In the genomic region with DNA sequence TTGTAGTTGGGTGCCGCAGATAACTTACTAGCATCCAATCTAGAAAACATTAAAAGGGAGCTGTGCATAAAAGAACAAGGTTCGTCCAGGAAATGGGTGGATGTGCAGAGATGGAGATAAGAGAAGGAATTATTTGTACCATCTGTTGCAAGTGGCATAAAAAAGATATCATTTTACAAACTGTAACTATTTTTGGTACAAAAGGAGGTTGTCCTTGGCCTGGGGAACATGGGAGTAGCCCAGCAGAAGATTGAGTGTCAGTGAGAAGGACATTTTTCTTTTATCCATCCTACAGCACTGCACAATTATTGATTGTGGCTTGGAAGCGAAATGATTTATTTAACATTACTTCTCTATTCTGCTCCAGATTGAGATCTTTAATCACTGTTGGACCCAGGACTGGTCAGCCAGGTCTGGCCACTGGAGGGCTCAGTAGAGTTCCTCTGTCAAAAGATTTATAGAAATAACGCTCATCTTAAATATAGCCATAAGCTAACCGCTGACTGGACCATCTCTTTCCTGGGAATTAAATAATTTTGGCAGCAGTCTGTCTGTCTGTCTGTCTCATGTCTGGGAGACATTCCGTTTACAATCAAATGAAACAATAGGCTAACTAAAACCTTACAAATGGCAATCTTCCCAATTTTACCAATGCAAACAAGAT, we compare ENCODE assay signal across 11 cellular contexts.
DNase-seq lines count a peak whose midpoint lies in the region; ATAC-seq and TF ChIP-seq lines count a peak whose summit lies in the region.
"Had no signal": no experiment of that assay in that cellular context is flagged by ENCODE, and none has a peak within 500 bp of the region (broad histone marks: within the 10 kb centered on the region; RNA-seq: fewer than 3 reads in every experiment).

No MANE protein-coding gene starts in this region.

- TF ChIP-seq EP300 in Ishikawa (IDR thresholded peaks at IDR 0.05; ENCODE audit: borderline replicate concordance) (no peak), gastroesophageal sphincter (IDR thresholded peaks at IDR 0.05) (no peak), stomach (IDR thresholded peaks at IDR 0.05) (no peak)

- H3K9me3 ChIP-seq in gastroesophageal sphincter (no peaks in the 10 kb centered on the region), stomach (no peaks in the 10 kb centered on the region)

- no peaks in the 10 kb centered on the region for H3K27me3 ChIP-seq in gastroesophageal sphincter
- H3K27me3 ChIP-seq in stomach = no peaks in the 10 kb centered on the region

- peak overlapping the region; percentile 6 for H3K4me3 Mint-ChIP-seq in activated T-helper 1 cell treated with anti-CD3 and anti-CD28 coated beads, Interleukin-12 subunit alpha, Interleukin-12 subunit beta, Interleukin-2, Interleukin-4 antibody, amounts not matched to agents 30 ng/mL and 10 ng/mL and 1 ng/mL, durations not matched to agents 14 hours and 24 hours and 36 hours
- H3K4me3 Mint-ChIP-seq: stimulated activated naive CD8-positive, alpha-beta T cell treated with anti-CD3 and anti-CD28 coated beads, Interleukin-15, Interleukin-2, amounts not matched to agents 100 ng/mL and 50 ng/mL, for 24 hours had no signal

- H3K9me3 Mint-ChIP-seq in activated T-helper 1 cell treated with anti-CD3 and anti-CD28 coated beads, Interleukin-12 subunit alpha, Interleukin-12 subunit beta, Interleukin-2, Interleukin-4 antibody, amounts not matched to agents 30 ng/mL and 10 ng/mL and 1 ng/mL, durations not matched to agents 14 hours and 24 hours and 36 hours = peaks cover 4% of the 10 kb centered on the region
- H3K9me3 Mint-ChIP-seq: stimulated activated naive CD8-positive, alpha-beta T cell treated with anti-CD3 and anti-CD28 coated beads, Interleukin-15, Interleukin-2, amounts not matched to agents 100 ng/mL and 50 ng/mL, for 24 hours had no signal

- TF ChIP-seq RAD21 in Ishikawa (IDR thresholded peaks at IDR 0.05; ENCODE audit: low read depth) = peak; percentile 33

- H3K27me3 Mint-ChIP-seq in activated T-helper 1 cell treated with anti-CD3 and anti-CD28 coated beads, Interleukin-12 subunit alpha, Interleukin-12 subunit beta, Interleukin-2, Interleukin-4 antibody, amounts not matched to agents 30 ng/mL and 10 ng/mL and 1 ng/mL, durations not matched to agents 14 hours and 24 hours and 36 hours (ENCODE audit: insufficient read depth) = peaks cover 6% of the 10 kb centered on the region

- WGBS in gastroesophageal sphincter (ENCODE audit: low coverage in 1 of 2), 2 donors = 57 to 71% methylated on average over 6 of the region's 6 CpGs
- WGBS in stomach, 5 donors = 58 to 70% (median 65%) methylated on average over 6 of the region's 6 CpGs

- peak overlapping the region; percentile 41 for H3K27ac Mint-ChIP-seq in activated T-helper 1 cell treated with anti-CD3 and anti-CD28 coated beads, Interleukin-12 subunit alpha, Interleukin-12 subunit beta, Interleukin-2, Interleukin-4 antibody, amounts not matched to agents 30 ng/mL and 10 ng/mL and 1 ng/mL, durations not matched to agents 14 hours and 24 hours and 36 hours

- no peak for ATAC-seq in gastroesophageal sphincter
- no peak for ATAC-seq in GM21367 (IDR thresholded peaks at IDR 0.05; ENCODE audit: unreplicated experiment)
- ATAC-seq in HG03025 (IDR thresholded peaks at IDR 0.05; ENCODE audit: low FRiP score, unreplicated experiment) = no peak

- H3K27ac ChIP-seq in gastroesophageal sphincter (peak overlapping the region in 3 of 4 donors; percentile 35 to 58 (median 47)), stomach (peak overlapping the region in 4 of 5 donors; percentile 84 to 96 (median 85))
- H3K27ac ChIP-seq: KMS-11 had no signal

- intact Hi-C loops in activated T-helper 1 cell treated with anti-CD3 and anti-CD28 coated beads, Interleukin-12 subunit alpha, Interleukin-12 subunit beta, Interleukin-2, Interleukin-4 antibody, amounts not matched to agents 30 ng/mL and 10 ng/mL and 1 ng/mL, durations not matched to agents 14 hours and 24 hours and 36 hours (cut with micrococcal nuclease) = loop anchor here (5.0 to 10.0 kb wide), 4 partner anchors 262 to 1366 kb away; a partner anchor contains a TSS
- intact Hi-C loops in stomach (cut with DNase I; ENCODE audit: low total_unique reads) = no loop called here

- no peak for DNase-seq in activated T-helper 1 cell treated with anti-CD3 and anti-CD28 coated beads, Interleukin-12 subunit alpha, Interleukin-12 subunit beta, Interleukin-2, Interleukin-4 antibody, amounts not matched to agents 30 ng/mL and 10 ng/mL and 1 ng/mL, durations not matched to agents 14 hours and 24 hours and 36 hours (ENCODE audit: low spot score)
- DNase-seq in stomach (no peak), DMS53 treated with DMSO at 0.1 percent for 48 hours (lab: John Stamatoyannopoulos, UW; ENCODE audit: unreplicated experiment) (no peak)
- DNase-seq: activated CD4-positive, alpha-beta T cell treated with anti-CD3 and anti-CD28 coated beads, Interleukin-2, amount 50 U/mL, for 4 hours; central memory CD4-positive, alpha-beta T cell had no signal

- H3K4me1 Mint-ChIP-seq in activated T-helper 1 cell treated with anti-CD3 and anti-CD28 coated beads, Interleukin-12 subunit alpha, Interleukin-12 subunit beta, Interleukin-2, Interleukin-4 antibody, amounts not matched to agents 30 ng/mL and 10 ng/mL and 1 ng/mL, durations not matched to agents 14 hours and 24 hours and 36 hours (ENCODE audit: low read depth) = peaks cover 57% of the 10 kb centered on the region

- TF ChIP-seq CTCF in gastroesophageal sphincter (IDR thresholded peaks at IDR 0.05) (peak in 1 of 4 experiments; percentile 13), stomach (IDR thresholded peaks at IDR 0.05) (peak in 2 of 7 experiments; percentile 9 to 29)

- peaks cover 0 to 22% (median 0%) of the 10 kb centered on the region in 3 donors for H3K4me1 ChIP-seq in gastroesophageal sphincter
- H3K4me1 ChIP-seq in stomach = peaks cover 17 to 48% (median 34%) of the 10 kb centered on the region in 4 donors

- no peak for TF ChIP-seq POLR2A in gastroesophageal sphincter (IDR thresholded peaks at IDR 0.05)
- TF ChIP-seq POLR2A in stomach (IDR thresholded peaks at IDR 0.05) = no peak

- H3K4me3 ChIP-seq in gastroesophageal sphincter = no peak overlapping the region
- H3K4me3 ChIP-seq in stomach = no peak overlapping the region

- no peaks in the 10 kb centered on the region for H3K36me3 ChIP-seq in gastroesophageal sphincter
- no peaks in the 10 kb centered on the region for H3K36me3 ChIP-seq in stomach

- peaks cover 5% of the 10 kb centered on the region for H3K36me3 Mint-ChIP-seq in activated T-helper 1 cell treated with anti-CD3 and anti-CD28 coated beads, Interleukin-12 subunit alpha, Interleukin-12 subunit beta, Interleukin-2, Interleukin-4 antibody, amounts not matched to agents 30 ng/mL and 10 ng/mL and 1 ng/mL, durations not matched to agents 14 hours and 24 hours and 36 hours (ENCODE audit: low read depth)

TF ChIP-seq in Ishikawa, 13 proteins besides CTCF, POLR2A, EP300 and RAD21:
- TF ChIP-seq NFIC (IDR thresholded peaks at IDR 0.05) (no peak), ZBTB7A (IDR thresholded peaks at IDR 0.05; ENCODE audit: low read depth) (no peak), CEBPB (IDR thresholded peaks at IDR 0.05) (no peak), FOXM1 (IDR thresholded peaks at IDR 0.05; ENCODE audit: borderline replicate concordance, low read depth) (no peak), YY1 (IDR thresholded peaks at IDR 0.05; ENCODE audit: low read depth) (no peak), CREB1 (IDR thresholded peaks at IDR 0.05; ENCODE audit: low read depth) (no peak), TCF12 (IDR thresholded peaks at IDR 0.05; ENCODE audit: low read depth) (no peak), TEAD4 (IDR thresholded peaks at IDR 0.05) (no peak), EGR1 (IDR thresholded peaks at IDR 0.05) (no peak), TAF1 (IDR thresholded peaks at IDR 0.05; ENCODE audit: low read depth) (no peak)
- TF ChIP-seq, protein P1, sequence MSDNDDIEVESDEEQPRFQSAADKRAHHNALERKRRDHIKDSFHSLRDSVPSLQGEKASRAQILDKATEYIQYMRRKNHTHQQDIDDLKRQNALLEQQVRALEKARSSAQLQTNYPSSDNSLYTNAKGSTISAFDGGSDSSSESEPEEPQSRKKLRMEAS (IDR thresholded peaks at IDR 0.05) = no peak
- TF ChIP-seq, protein P2, sequence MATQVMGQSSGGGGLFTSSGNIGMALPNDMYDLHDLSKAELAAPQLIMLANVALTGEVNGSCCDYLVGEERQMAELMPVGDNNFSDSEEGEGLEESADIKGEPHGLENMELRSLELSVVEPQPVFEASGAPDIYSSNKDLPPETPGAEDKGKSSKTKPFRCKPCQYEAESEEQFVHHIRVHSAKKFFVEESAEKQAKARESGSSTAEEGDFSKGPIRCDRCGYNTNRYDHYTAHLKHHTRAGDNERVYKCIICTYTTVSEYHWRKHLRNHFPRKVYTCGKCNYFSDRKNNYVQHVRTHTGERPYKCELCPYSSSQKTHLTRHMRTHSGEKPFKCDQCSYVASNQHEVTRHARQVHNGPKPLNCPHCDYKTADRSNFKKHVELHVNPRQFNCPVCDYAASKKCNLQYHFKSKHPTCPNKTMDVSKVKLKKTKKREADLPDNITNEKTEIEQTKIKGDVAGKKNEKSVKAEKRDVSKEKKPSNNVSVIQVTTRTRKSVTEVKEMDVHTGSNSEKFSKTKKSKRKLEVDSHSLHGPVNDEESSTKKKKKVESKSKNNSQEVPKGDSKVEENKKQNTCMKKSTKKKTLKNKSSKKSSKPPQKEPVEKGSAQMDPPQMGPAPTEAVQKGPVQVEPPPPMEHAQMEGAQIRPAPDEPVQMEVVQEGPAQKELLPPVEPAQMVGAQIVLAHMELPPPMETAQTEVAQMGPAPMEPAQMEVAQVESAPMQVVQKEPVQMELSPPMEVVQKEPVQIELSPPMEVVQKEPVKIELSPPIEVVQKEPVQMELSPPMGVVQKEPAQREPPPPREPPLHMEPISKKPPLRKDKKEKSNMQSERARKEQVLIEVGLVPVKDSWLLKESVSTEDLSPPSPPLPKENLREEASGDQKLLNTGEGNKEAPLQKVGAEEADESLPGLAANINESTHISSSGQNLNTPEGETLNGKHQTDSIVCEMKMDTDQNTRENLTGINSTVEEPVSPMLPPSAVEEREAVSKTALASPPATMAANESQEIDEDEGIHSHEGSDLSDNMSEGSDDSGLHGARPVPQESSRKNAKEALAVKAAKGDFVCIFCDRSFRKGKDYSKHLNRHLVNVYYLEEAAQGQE (IDR thresholded peaks at IDR 0.05; ENCODE audit: low read depth) = no peak
- TF ChIP-seq, protein P3, sequence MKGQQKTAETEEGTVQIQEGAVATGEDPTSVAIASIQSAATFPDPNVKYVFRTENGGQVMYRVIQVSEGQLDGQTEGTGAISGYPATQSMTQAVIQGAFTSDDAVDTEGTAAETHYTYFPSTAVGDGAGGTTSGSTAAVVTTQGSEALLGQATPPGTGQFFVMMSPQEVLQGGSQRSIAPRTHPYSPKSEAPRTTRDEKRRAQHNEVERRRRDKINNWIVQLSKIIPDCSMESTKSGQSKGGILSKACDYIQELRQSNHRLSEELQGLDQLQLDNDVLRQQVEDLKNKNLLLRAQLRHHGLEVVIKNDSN (IDR thresholded peaks at IDR 0.05) = no peak
